Comparison of ENCODE assay signal across 1 cellular context in genomic region chr9:120866651-120867050, GRCh38.
TF ChIP-seq lines count a peak whose summit lies in the region.

No MANE protein-coding gene starts in this region.

TF ChIP-seq in H1, 55 proteins besides CTCF, POLR2A, EP300 and RAD21:
- no peak for TF ChIP-seq NRF1 (IDR thresholded peaks at IDR 0.05; ENCODE audit: low read depth, low read length)
- no peak for TF ChIP-seq GTF2F1 (IDR thresholded peaks at IDR 0.05; ENCODE audit: borderline replicate concordance, low read depth, low read length)
- no peak for TF ChIP-seq USF2 (IDR thresholded peaks at IDR 0.05; ENCODE audit: low read length)
- TF ChIP-seq EGR1 (IDR thresholded peaks at IDR 0.05; ENCODE audit: borderline replicate concordance, low read depth, low read length): no peak
- TF ChIP-seq BACH1 (IDR thresholded peaks at IDR 0.05; ENCODE audit: low read length): no peak
- TF ChIP-seq POU5F1 (IDR thresholded peaks at IDR 0.05; ENCODE audit: low read depth, low read length): no peak
- TF ChIP-seq CHD7 (IDR thresholded peaks at IDR 0.05; ENCODE audit: insufficient replicate concordance, low read length): no peak
- TF ChIP-seq ZNF274 (IDR thresholded peaks at IDR 0.05; ENCODE audit: borderline replicate concordance, extremely low read depth, low read length): no peak
- TF ChIP-seq BRCA1 (IDR thresholded peaks at IDR 0.05; ENCODE audit: low read depth, low read length): no peak
- TF ChIP-seq RNF2 (IDR thresholded peaks at IDR 0.05; ENCODE audit: borderline replicate concordance, low read depth, low read length, missing control alignments, poor library complexity, severe bottlenecking): no peak
- no peak for TF ChIP-seq CBX8 (IDR thresholded peaks at IDR 0.05; ENCODE audit: borderline replicate concordance, low read depth, low read length)
- TF ChIP-seq JUN (IDR thresholded peaks at IDR 0.05; ENCODE audit: low read depth, low read length): no peak
- no peak for TF ChIP-seq CHD2 (IDR thresholded peaks at IDR 0.05; ENCODE audit: low read length)
TF ChIP-seq in H1: peak in this region for 0.
